Comparison of ENCODE assay signal across 19 cellular contexts in genomic region chr6:37460805-37461204, GRCh38.
"Had no signal": no experiment of that assay in that cellular context is flagged by ENCODE, and none has a peak within 500 bp of the region (broad histone marks: within the 10 kb centered on the region; RNA-seq: fewer than 3 reads in every experiment).

No MANE protein-coding gene starts in this region.

- H3K4me1 ChIP-seq: left lung, right lobe of liver had no signal

- H3K27ac ChIP-seq: left lung, right lobe of liver, testis had no signal

- H3K4me3 ChIP-seq: left lung, right lobe of liver, smooth muscle cell, testis had no signal

- H3K9me3 Mint-ChIP-seq: activated naive CD4-positive, alpha-beta T cell treated with anti-CD3 and anti-CD28 coated beads, Interleukin-2, amount 50 U/mL, for 72 hours; activated T-cell treated with anti-CD3 and anti-CD28 coated beads, Interleukin-2, amount 50 U/mL, for 72 hours; stimulated activated memory B cell treated with anti-CD40 and anti-IgM and Interleukin-4, amounts not matched to agents 10 μg/mL and 1 μg/mL and 100 μg/mL, for 72 hours; T-cell; type B pancreatic cell had no signal

- H3K4me2 ChIP-seq: smooth muscle cell had no signal

- H3K9me3 ChIP-seq: left lung, right lobe of liver, testis had no signal

- H3K27ac Mint-ChIP-seq: stimulated activated memory B cell treated with anti-CD40 and anti-IgM and Interleukin-4, amounts not matched to agents 10 μg/mL and 1 μg/mL and 100 μg/mL, for 72 hours; type B pancreatic cell had no signal

- ATAC-seq: activated naive CD4-positive, alpha-beta T cell treated with anti-CD3 and anti-CD28 coated beads, Interleukin-2, amount 50 U/mL, for 72 hours; activated T-cell treated with anti-CD3 and anti-CD28 coated beads, Interleukin-2, amount 50 U/mL, for 72 hours; left lung; stimulated activated memory B cell treated with anti-CD40 and anti-IgM and Interleukin-4, amounts not matched to agents 10 μg/mL and 1 μg/mL and 100 μg/mL, for 72 hours; T-cell had no signal

- H3K4me3 Mint-ChIP-seq: activated T-cell treated with anti-CD3 and anti-CD28 coated beads, Interleukin-2, amount 50 U/mL, for 72 hours; brain; stimulated activated memory B cell treated with anti-CD40 and anti-IgM and Interleukin-4, amounts not matched to agents 10 μg/mL and 1 μg/mL and 100 μg/mL, for 72 hours; T-cell; type B pancreatic cell had no signal

- H3K27me3 Mint-ChIP-seq: brain; stimulated activated memory B cell treated with anti-CD40 and anti-IgM and Interleukin-4, amounts not matched to agents 10 μg/mL and 1 μg/mL and 100 μg/mL, for 72 hours; T-cell; type B pancreatic cell had no signal

- H3K4me1 Mint-ChIP-seq: T-cell had no signal

- DNase-seq: activated CD4-positive, alpha-beta T cell treated with anti-CD3 and anti-CD28 coated beads for 48 hours; activated CD4-positive, CD25-positive, alpha-beta regulatory T cell; activated CD8-positive, alpha-beta memory T cell treated with anti-CD3 and anti-CD28 coated beads, Interleukin-2, amount 50 U/mL, for 4 hours; activated gamma-delta T cell; activated T-cell treated with anti-CD3 and anti-CD28 coated beads, Interleukin-2, amount 50 U/mL, for 72 hours; amniotic stem cell; caudate nucleus; foreskin melanocyte; hypothalamus; left lung; right lobe of liver; stimulated activated CD4-positive, alpha-beta T cell treated with anti-CD3 and anti-CD28 coated beads, Interleukin-4, amount 100 ng/mL, for 1 hour; T-cell; testis had no signal
